In the genomic region with DNA sequence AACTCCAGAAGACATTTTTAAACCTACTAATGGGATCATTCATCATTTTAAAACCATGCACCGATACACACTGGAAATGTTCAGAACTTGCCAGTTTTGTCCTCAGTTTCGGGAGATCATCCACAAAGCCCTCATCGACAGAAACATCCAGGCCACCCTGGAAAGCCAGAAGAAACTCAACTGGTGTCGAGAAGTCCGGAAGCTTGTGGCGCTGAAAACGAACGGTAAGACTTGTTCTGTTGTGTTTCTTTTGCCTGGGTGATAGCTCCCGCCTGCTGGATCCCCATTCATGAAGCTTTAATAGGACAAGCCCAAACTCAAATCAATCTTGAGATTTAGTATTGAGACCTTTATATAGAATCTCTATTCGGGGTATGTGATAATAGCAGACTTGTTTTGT, we compare ENCODE assay signal across 9 cellular contexts. TPM values are rescaled to one million over a fixed set of nuclear protein-coding genes. Genes with fewer than 3 reads are reported as not detected.
DNase-seq lines count a peak whose midpoint lies in the region; ATAC-seq and TF ChIP-seq lines count a peak whose summit lies in the region.
"Had no signal": no experiment of that assay in that cellular context is flagged by ENCODE, and none has a peak within 500 bp of the region (broad histone marks: within the 10 kb centered on the region; RNA-seq: fewer than 3 reads in every experiment).

No MANE protein-coding gene starts in this region.

- peak overlapping the region; percentile 37 for H3K9ac ChIP-seq in mucosa of stomach (ENCODE audit: low read length)

- H3K4me1 ChIP-seq in right cardiac atrium (ENCODE audit: control insufficient read depth, insufficient read depth, low read length): peaks cover 7% of the 10 kb centered on the region
- H3K4me1 ChIP-seq in body of pancreas: peaks cover 62% of the 10 kb centered on the region
- peaks cover 50% of the 10 kb centered on the region for H3K4me1 ChIP-seq in mucosa of stomach (ENCODE audit: control insufficient read depth, insufficient read depth, low read length)
- H3K4me1 ChIP-seq in uterus: peaks cover 7 to 8% of the 10 kb centered on the region in 2 donors

- peaks cover 1 to 9% of the 10 kb centered on the region in 2 donors for H3K36me3 ChIP-seq in body of pancreas (replicated peaks in 1 of 2; ENCODE audit: insufficient read depth in 1 of 2, low read depth in 2 of 2)
- H3K36me3 ChIP-seq in mucosa of stomach (ENCODE audit: control insufficient read depth, insufficient read depth, low read length): no peaks in the 10 kb centered on the region
- no peaks in the 10 kb centered on the region for H3K36me3 ChIP-seq in uterus

- DNase-seq in right cardiac atrium: no peak
- DNase-seq in left cardiac atrium: no peak
- no peak for DNase-seq in body of pancreas
- no peak for DNase-seq in uterus
- DNase-seq in NCI-H2171 (lab: John Stamatoyannopoulos, UW): no peak
- no peak for DNase-seq in substantia nigra (lab: John Stamatoyannopoulos, UW)
- DNase-seq: kidney had no signal

- TF ChIP-seq CTCF in body of pancreas (IDR thresholded peaks at IDR 0.05) (no peak), uterus (IDR thresholded peaks at IDR 0.05) (no peak)

- TF ChIP-seq POLR2A in body of pancreas (IDR thresholded peaks at IDR 0.05) (no peak), uterus (IDR thresholded peaks at IDR 0.05) (no peak)

- intact Hi-C loops in right cardiac atrium (cut with DNase I): loop anchor here in 1 of 4 donors (5.0 kb wide), 1 partner anchor 76 kb away; no protein-coding TSS in a partner anchor
- intact Hi-C loops in left cardiac atrium (cut with DNase I): loop anchor here in 1 of 2 donors (5.0 kb wide), 1 partner anchor 76 kb away; no protein-coding TSS in a partner anchor
- intact Hi-C loops in body of pancreas (cut with DNase I): no loop called here
- intact Hi-C loops in uterus (cut with DNase I; ENCODE audit: low total_unique reads): loop anchor here (10.0 kb wide), 1 partner anchor 166 kb away; no protein-coding TSS in a partner anchor

- ATAC-seq in right cardiac atrium (no peak), left cardiac atrium (no peak), body of pancreas (no peak), HG03135 (IDR thresholded peaks at IDR 0.05; ENCODE audit: unreplicated experiment) (no peak)

- H3K27me3 ChIP-seq in right cardiac atrium (ENCODE audit: control insufficient read depth, insufficient read depth): no peaks in the 10 kb centered on the region
- H3K27me3 ChIP-seq in body of pancreas: no peaks in the 10 kb centered on the region
- no peaks in the 10 kb centered on the region for H3K27me3 ChIP-seq in mucosa of stomach (ENCODE audit: control insufficient read depth, insufficient read depth, low read length)
- no peaks in the 10 kb centered on the region for H3K27me3 ChIP-seq in uterus

- 67% methylated on average over 10 of the region's 10 CpGs for WGBS in right cardiac atrium
- 77 to 83% methylated on average over 10 of the region's 10 CpGs for WGBS in body of pancreas, 2 donors

- H3K9me3 ChIP-seq in right cardiac atrium (ENCODE audit: control insufficient read depth, low read length) (no peaks in the 10 kb centered on the region), body of pancreas (no peaks in the 10 kb centered on the region), mucosa of stomach (ENCODE audit: control insufficient read depth, low read length) (no peaks in the 10 kb centered on the region), uterus (no peaks in the 10 kb centered on the region)

- H3K4me3 ChIP-seq in right cardiac atrium (ENCODE audit: low read length) (peak overlapping the region; percentile 29), body of pancreas (no peak overlapping the region), mucosa of stomach (ENCODE audit: low read length) (no peak overlapping the region), uterus (peak overlapping the region; percentile 9 to 84)

- no peak overlapping the region for H3K27ac ChIP-seq in right cardiac atrium (ENCODE audit: low read length)
- H3K27ac ChIP-seq in body of pancreas: peak overlapping the region in 3 of 4 donors; percentile 33 to 40 (median 35)
- peak overlapping the region; percentile 51 to 52 for H3K27ac ChIP-seq in uterus
- H3K27ac ChIP-seq in substantia nigra (ENCODE audit: low read depth, low read length, poor library complexity, severe bottlenecking): no peak overlapping the region

RNA-seq across cellular contexts. Expression of a gene that starts 4.2 kb away (rescaled TPM):
- total RNA-seq in right cardiac atrium: 10 to 100 TPM in 3 of 4 donors, 1 to 10 TPM in 1; 7.6 to 11.4 (median 10.7) TPM
- 6.0 TPM for polyA plus RNA-seq in right cardiac atrium
- total RNA-seq in left cardiac atrium: 10 to 100 TPM; 10.9 to 13.6 TPM
- total RNA-seq in body of pancreas: 10 to 100 TPM in 1 of 2 donors, 1 to 10 TPM in 1; 9.6 to 12.5 TPM
- 10 to 100 TPM; 14.4 to 36.2 (median 19.6) TPM for total RNA-seq in uterus

Comparison
In these comparisons a context has a peak if more than half of its experiments do, and no peak if none do; other contexts are left out.
1. H3K27ac ChIP-seq: peak in body of pancreas (3 of 4) and uterus (2 of 2); none in right cardiac atrium (single experiment) and substantia nigra (single experiment).
2. H3K4me3 ChIP-seq: peak in right cardiac atrium (single experiment) and uterus (2 of 2); none in body of pancreas (0 of 2) and mucosa of stomach (single experiment).